Comparison of ENCODE assay signal across 15 cellular contexts in genomic region chr3:27607370-27607769, GRCh38.
DNase-seq lines count a peak whose midpoint lies in the region; ATAC-seq, FAIRE-seq and TF ChIP-seq lines count a peak whose summit lies in the region.
"Had no signal": no experiment of that assay in that cellular context is flagged by ENCODE, and none has a peak within 500 bp of the region (broad histone marks: within the 10 kb centered on the region; RNA-seq: fewer than 3 reads in every experiment).

No MANE protein-coding gene starts in this region.

- H3K79me2 ChIP-seq in astrocyte (ENCODE audit: insufficient read depth, low read length), result no peaks in the 10 kb centered on the region

- H3K9me3 Mint-ChIP-seq in astrocyte (ENCODE audit: unreplicated experiment), result peaks cover 4% of the 10 kb centered on the region
- peaks cover under 1% of the 10 kb centered on the region for H3K9me3 Mint-ChIP-seq in natural killer cell treated with Interleukin-12 subunit alpha and Interleukin-12 subunit beta and Interleukin-15 and Interleukin-18, amount 100 ng/mL, for 72 hours

- no peak overlapping the region for H3K27ac Mint-ChIP-seq in astrocyte (ENCODE audit: unreplicated experiment)
- H3K27ac Mint-ChIP-seq in natural killer cell treated with Interleukin-12 subunit alpha and Interleukin-12 subunit beta and Interleukin-15 and Interleukin-18, amount 100 ng/mL, for 72 hours, result no peak overlapping the region
- H3K27ac Mint-ChIP-seq: activated naive CD4-positive, alpha-beta T cell treated with anti-CD3 and anti-CD28 coated beads, Interleukin-2, amount 50 U/mL, for 72 hours had no signal

- H2AFZ ChIP-seq in astrocyte (ENCODE audit: low read depth, low read length), result no peak overlapping the region

- TF ChIP-seq CTCF in astrocyte (IDR thresholded peaks at IDR 0.05; ENCODE audit: insufficient read depth, low read depth, low read length) (no peak), thyroid gland (IDR thresholded peaks at IDR 0.05) (no peak)

- H3K4me1 ChIP-seq in astrocyte (ENCODE audit: insufficient read depth, low read length) (peaks cover 9% of the 10 kb centered on the region), thyroid gland (no peaks in the 10 kb centered on the region)

- no peak overlapping the region for H3K9ac ChIP-seq in astrocyte (ENCODE audit: low read length)

- intact Hi-C loops in thyroid gland (cut with DNase I), result no loop called here

- H3K27ac ChIP-seq in astrocyte (ENCODE audit: low read depth, low read length), result no peak overlapping the region
- no peak overlapping the region for H3K27ac ChIP-seq in thyroid gland
- H3K27ac ChIP-seq: ovary had no signal

- H3K36me3 Mint-ChIP-seq in astrocyte (ENCODE audit: low read depth, unreplicated experiment), result no peaks in the 10 kb centered on the region
- no peaks in the 10 kb centered on the region for H3K36me3 Mint-ChIP-seq in natural killer cell treated with Interleukin-12 subunit alpha and Interleukin-12 subunit beta and Interleukin-15 and Interleukin-18, amount 100 ng/mL, for 72 hours
- H3K36me3 Mint-ChIP-seq: activated naive CD4-positive, alpha-beta T cell treated with anti-CD3 and anti-CD28 coated beads, Interleukin-2, amount 50 U/mL, for 72 hours had no signal

- no peak for TF ChIP-seq POLR2A in thyroid gland (IDR thresholded peaks at IDR 0.05)

- DNase-seq in AG08395 (ENCODE audit: low spot score) (peak; percentile 36), astrocyte (ENCODE audit: low read depth) (no peak), germinal center (ENCODE audit: low spot score) (peak; percentile 19), thyroid gland (no peak)
- no peak for DNase-seq in natural killer cell treated with Interleukin-12 subunit alpha and Interleukin-12 subunit beta and Interleukin-15 and Interleukin-18, amount 100 ng/mL, for 72 hours (ENCODE audit: low spot score)
- DNase-seq: cortex of kidney, heart left ventricle, MM.1S, NCI-H2227 treated with DMSO at 0.1 percent for 48 hours, ovary had no signal

- H3K9me3 ChIP-seq in astrocyte (ENCODE audit: insufficient read depth, low read depth, low read length) (no peaks in the 10 kb centered on the region), thyroid gland (no peaks in the 10 kb centered on the region)
- H3K9me3 ChIP-seq: heart left ventricle, ovary had no signal

- H3K27me3 Mint-ChIP-seq in astrocyte (ENCODE audit: low read depth, unreplicated experiment), result no peaks in the 10 kb centered on the region
- no peaks in the 10 kb centered on the region for H3K27me3 Mint-ChIP-seq in natural killer cell treated with Interleukin-12 subunit alpha and Interleukin-12 subunit beta and Interleukin-15 and Interleukin-18, amount 100 ng/mL, for 72 hours

- H3K4me3 Mint-ChIP-seq in astrocyte (ENCODE audit: unreplicated experiment), result no peak overlapping the region
- no peak overlapping the region for H3K4me3 Mint-ChIP-seq in natural killer cell treated with Interleukin-12 subunit alpha and Interleukin-12 subunit beta and Interleukin-15 and Interleukin-18, amount 100 ng/mL, for 72 hours

- H3K4me3 ChIP-seq in astrocyte (ENCODE audit: insufficient read depth, low read depth, low read length) (no peak overlapping the region), thyroid gland (replicated peaks in 1 of 3) (no peak overlapping the region)
- H3K4me3 ChIP-seq: heart left ventricle, lung, ovary had no signal

- H3K36me3 ChIP-seq in astrocyte (ENCODE audit: insufficient read depth, low read length) (no peaks in the 10 kb centered on the region), thyroid gland (no peaks in the 10 kb centered on the region)
- H3K36me3 ChIP-seq: heart left ventricle, ovary had no signal

- H4K20me1 ChIP-seq in astrocyte (ENCODE audit: insufficient read depth, low read length), result no peaks in the 10 kb centered on the region

- H3K27me3 ChIP-seq in astrocyte (ENCODE audit: insufficient read depth, low read length), result no peaks in the 10 kb centered on the region
- H3K27me3 ChIP-seq in thyroid gland, result no peaks in the 10 kb centered on the region
- H3K27me3 ChIP-seq: heart left ventricle, ovary had no signal

- ATAC-seq in HG03469 (IDR thresholded peaks at IDR 0.05; ENCODE audit: unreplicated experiment) (peak; percentile 41), HG03108 (IDR thresholded peaks at IDR 0.05; ENCODE audit: unreplicated experiment) (no peak), HG03139 (IDR thresholded peaks at IDR 0.05; ENCODE audit: unreplicated experiment) (no peak)
- ATAC-seq in natural killer cell treated with Interleukin-12 subunit alpha and Interleukin-12 subunit beta and Interleukin-15 and Interleukin-18, amount 100 ng/mL, for 72 hours, result no peak
- ATAC-seq: activated naive CD4-positive, alpha-beta T cell treated with anti-CD3 and anti-CD28 coated beads, Interleukin-2, amount 50 U/mL, for 72 hours; heart left ventricle had no signal

- no peak for FAIRE-seq in astrocyte (lab: Jason Lieb, UNC)

- WGBS in thyroid gland, 2 donors, result 91 to 95% methylated on average over 1 of the region's 1 CpG

- H3K4me2 ChIP-seq in astrocyte (ENCODE audit: low read length), result peak overlapping the region; percentile 10

- peaks cover 4% of the 10 kb centered on the region for H3K4me1 Mint-ChIP-seq in astrocyte (ENCODE audit: low read depth, unreplicated experiment)
- H3K4me1 Mint-ChIP-seq in natural killer cell treated with Interleukin-12 subunit alpha and Interleukin-12 subunit beta and Interleukin-15 and Interleukin-18, amount 100 ng/mL, for 72 hours (ENCODE audit: low read depth in 2 of 2), result peaks cover 6 to 11% of the 10 kb centered on the region in 2 donors

Comparison
In these comparisons a context has a peak if more than half of its experiments do, and no peak if none do; other contexts are left out.
1. DNase-seq: peak in AG08395 (single experiment) and germinal center (single experiment); none in astrocyte (single experiment), thyroid gland (0 of 2) and natural killer cell treated with Interleukin-12 subunit alpha and Interleukin-12 subunit beta and Interleukin-15 and Interleukin-18, amount 100 ng/mL, for 72 hours (single experiment).